ENCODE assay signal across 14 cellular contexts in genomic region chr15:67383903-67384302, GRCh38.
DNase-seq lines count a peak whose midpoint lies in the region; ATAC-seq and TF ChIP-seq lines count a peak whose summit lies in the region.
"Had no signal": no experiment of that assay in that cellular context is flagged by ENCODE, and none has a peak within 500 bp of the region (broad histone marks: within the 10 kb centered on the region; RNA-seq: fewer than 3 reads in every experiment).

No MANE protein-coding gene starts in this region.

- no peak for ATAC-seq in GM18909 (IDR thresholded peaks at IDR 0.05; ENCODE audit: poor library complexity, unreplicated experiment)
- ATAC-seq: activated naive CD8-positive, alpha-beta T cell treated with anti-CD3 and anti-CD28 coated beads, Interleukin-2, amount 50 U/mL, for 24 hours had no signal

- H3K4me3 ChIP-seq in OCI-LY7 (ENCODE audit: low read depth, low read length, poor library complexity, severe bottlenecking) = no peak overlapping the region
- H3K4me3 ChIP-seq: testis had no signal

- TF ChIP-seq CTCF in OCI-LY7 (conservative IDR thresholded peaks at IDR 0.05; ENCODE audit: low read length) = 0 out of 2 replicates have a peak, but pooled peaks have one; percentile 38

- intact Hi-C loops in OCI-LY7 (cut with micrococcal nuclease; ENCODE audit: unreplicated experiment) = no loop called here

- H3K4me2 ChIP-seq in OCI-LY7 (ENCODE audit: low read length) = no peak overlapping the region

- no peaks in the 10 kb centered on the region for H4K20me1 ChIP-seq in OCI-LY7 (ENCODE audit: insufficient read depth, low read length)

- POLR2A ChIA-PET in OCI-LY7 (lab: Charles Lee) = no interaction called here

- no TSS peak for BruUV-seq in OCI-LY7 (replicated peaks; lab: Mats Ljungman, UMichigan)

- CTCF ChIA-PET in OCI-LY7 (lab: Charles Lee; ENCODE audit: unreplicated experiment) = no interaction called here

- H3K79me2 ChIP-seq in OCI-LY7 (ENCODE audit: insufficient read depth, low read depth, low read length) = no peaks in the 10 kb centered on the region

- H3K9me2 ChIP-seq in OCI-LY7 (ENCODE audit: insufficient read depth, low read length) = no peaks in the 10 kb centered on the region

- H3K4me1 ChIP-seq in OCI-LY7 (ENCODE audit: insufficient read depth, low read length, poor library complexity, severe bottlenecking) = no peaks in the 10 kb centered on the region
- H3K4me1 ChIP-seq: testis had no signal

- DNase-seq in DMS 273 (lab: John Stamatoyannopoulos, UW; ENCODE audit: unreplicated experiment) (peak; percentile 11), DMS 273 treated with DMSO at 0.1 percent for 48 hours (lab: John Stamatoyannopoulos, UW) (no peak), OCI-LY7 (ENCODE audit: low spot score) (peak; percentile 5), dermis blood vessel endothelial cell (peak; percentile 26), renal cortical epithelial cell (ENCODE audit: low read depth) (peak; percentile 13), UCSD-AML1 (lab: John Stamatoyannopoulos, UW; ENCODE audit: unreplicated experiment) (no peak)
- DNase-seq in activated CD4-positive, alpha-beta T cell treated with anti-CD3 and anti-CD28 coated beads for 1 hour = no peak
- DNase-seq: 8988T; activated naive CD8-positive, alpha-beta T cell treated with anti-CD3 and anti-CD28 coated beads, Interleukin-2, amount 50 U/mL, for 24 hours; DMS153; hypothalamus; SIG-M5; testis had no signal

- H3K36me3 ChIP-seq in OCI-LY7 (ENCODE audit: insufficient read depth, low read length) = no peaks in the 10 kb centered on the region

- no peak overlapping the region for H2AFZ ChIP-seq in OCI-LY7 (ENCODE audit: low read length)

- no peak overlapping the region for H3K27ac ChIP-seq in OCI-LY7 (ENCODE audit: low read depth, low read length, poor library complexity, severe bottlenecking)
- H3K27ac ChIP-seq: testis had no signal

- H3K9me3 ChIP-seq in OCI-LY7 (ENCODE audit: low read length) = no peaks in the 10 kb centered on the region
- H3K9me3 ChIP-seq: testis had no signal

Comparison
In these comparisons a context has a peak if more than half of its experiments do, and no peak if none do; other contexts are left out.
1. DNase-seq: peak in DMS 273 (single experiment), OCI-LY7 (single experiment), dermis blood vessel endothelial cell (single experiment) and renal cortical epithelial cell (single experiment); none in DMS 273 treated with DMSO at 0.1 percent for 48 hours (single experiment), UCSD-AML1 (single experiment) and activated CD4-positive, alpha-beta T cell treated with anti-CD3 and anti-CD28 coated beads for 1 hour (single experiment).